Comparison of ENCODE assay signal across 8 cellular contexts in genomic region chr7:16071246-16071857, GRCh38.
DNase-seq lines count a peak whose midpoint lies in the region; ATAC-seq and TF ChIP-seq lines count a peak whose summit lies in the region.

No MANE protein-coding gene starts in this region.

- no peaks in the 10 kb centered on the region for H3K4me1 Mint-ChIP-seq in T-helper 17 cell

- CTCF ChIA-PET in BJ (lab: Yijun Ruan, JAX): interaction anchor here (0.6 to 1.6 kb wide), 8 partner anchors 21 to 771 kb away, joined by 3 to 6 read pairs (median 3); no protein-coding TSS in a partner anchor

- H3K4me3 Mint-ChIP-seq in T-helper 17 cell: no peak overlapping the region

- TF ChIP-seq CTCF in BJ (IDR thresholded peaks at IDR 0.05; ENCODE audit: insufficient read depth, low read depth, low read length) (peak; percentile 62), foreskin keratinocyte (conservative IDR thresholded peaks at IDR 0.05) (peak; percentile 83), psoas muscle (IDR thresholded peaks at IDR 0.05) (peak; percentile 83)

- no peak overlapping the region for H3K27ac ChIP-seq in foreskin keratinocyte
- H3K27ac ChIP-seq in psoas muscle: no peak overlapping the region

- no peak overlapping the region for H3K27ac Mint-ChIP-seq in T-helper 17 cell

- no peak for DNase-seq in BJ (ENCODE audit: low read depth)
- DNase-seq in NCI-H1694 (lab: John Stamatoyannopoulos, UW): peak; percentile 86
- DNase-seq in T-helper 17 cell: no peak
- peak in 1 of 2 donors; percentile 41 for DNase-seq in foreskin keratinocyte
- no peak for DNase-seq in psoas muscle
- no peak for DNase-seq in activated CD8-positive, alpha-beta memory T cell treated with anti-CD3 and anti-CD28 coated beads, Interleukin-2, amount 50 U/mL, for 4 hours

- H3K4me1 ChIP-seq in foreskin keratinocyte (no peaks in the 10 kb centered on the region), psoas muscle (peaks cover 13% of the 10 kb centered on the region)

- peaks cover 11% of the 10 kb centered on the region for H3K27me3 Mint-ChIP-seq in T-helper 17 cell

- H3K36me3 Mint-ChIP-seq in T-helper 17 cell (ENCODE audit: low read depth): no peaks in the 10 kb centered on the region

- no peak overlapping the region for H3K4me3 ChIP-seq in BJ (ENCODE audit: low read depth, low read length)
- H3K4me3 ChIP-seq in psoas muscle: peak overlapping the region; percentile 37

- H3K9me3 ChIP-seq in T-helper 17 cell (ENCODE audit: control insufficient read depth, low read length, poor library complexity, severe bottlenecking): no peaks in the 10 kb centered on the region
- H3K9me3 ChIP-seq in psoas muscle: no peaks in the 10 kb centered on the region

- intact Hi-C loops in psoas muscle (cut with DNase I): loop anchor here in 1 of 2 donors (2.0 to 10.0 kb wide), 4 partner anchors 353 to 764 kb away; partner anchors contain the start of genes CRPPA and MEOX2

- H3K27me3 ChIP-seq in BJ (ENCODE audit: control insufficient read depth, insufficient read depth, low read length): no peaks in the 10 kb centered on the region
- peaks cover 8% of the 10 kb centered on the region for H3K27me3 ChIP-seq in foreskin keratinocyte
- no peaks in the 10 kb centered on the region for H3K27me3 ChIP-seq in psoas muscle (ENCODE audit: insufficient read depth in 3 of 3, low read length in 2 of 3)

- H3K36me3 ChIP-seq in BJ (ENCODE audit: control insufficient read depth, insufficient read depth, low read length) (no peaks in the 10 kb centered on the region), psoas muscle (ENCODE audit: insufficient read depth in 1 of 2, low read depth in 1 of 2) (no peaks in the 10 kb centered on the region)

- POLR2A ChIA-PET in BJ (lab: Charles Lee): no interaction called here

- ATAC-seq in GM18519 (IDR thresholded peaks at IDR 0.05; ENCODE audit: low FRiP score, unreplicated experiment): peak; percentile 87
- ATAC-seq in HG03025 (IDR thresholded peaks at IDR 0.05; ENCODE audit: low FRiP score, unreplicated experiment): peak; percentile 83
- ATAC-seq in T-helper 17 cell: peak; percentile 49
- ATAC-seq in foreskin keratinocyte: peak; percentile 79
- ATAC-seq in psoas muscle: peak in 3 of 4 donors; percentile 44 to 67 (median 44)

- 16 to 22% (median 18%) methylated on average over 6 of the region's 6 CpGs for WGBS in psoas muscle, 3 donors
